Comparison of ENCODE assay signal across 13 cellular contexts in genomic region chr21:39628380-39628779, GRCh38. TPM values are rescaled to one million over a fixed set of nuclear protein-coding genes. Genes with fewer than 3 reads are reported as not detected.
DNase-seq lines count a peak whose midpoint lies in the region; FAIRE-seq and TF ChIP-seq lines count a peak whose summit lies in the region.
"Had no signal": no experiment of that assay in that cellular context is flagged by ENCODE, and none has a peak within 500 bp of the region (broad histone marks: within the 10 kb centered on the region; RNA-seq: fewer than 3 reads in every experiment).

No MANE protein-coding gene starts in this region.

- no peaks in the 10 kb centered on the region for H3K9me3 ChIP-seq in small intestine (ENCODE audit: control insufficient read depth, low read depth)

- H3K4me3 ChIP-seq in small intestine (ENCODE audit: low read depth in 1 of 2, low read length in 2 of 2), result no peak overlapping the region

- intact Hi-C loops in Calu3 (cut with micrococcal nuclease; ENCODE audit: unreplicated experiment) (no loop called here), posterior vena cava (cut with DNase I) (no loop called here)

- no peak overlapping the region for H3K4me3 Mint-ChIP-seq in Calu3 (ENCODE audit: low read depth, unreplicated experiment)
- H3K4me3 Mint-ChIP-seq: CD14-positive monocyte; CD8-positive, alpha-beta T cell had no signal

- CTCF ChIA-PET in Calu3 (lab: Charles Lee), result no interaction called here

- TF ChIP-seq CTCF in Calu3 (IDR thresholded peaks at IDR 0.05; ENCODE audit: unreplicated experiment), result no peak

- BruUV-seq in Calu3 (replicated peaks; lab: Mats Ljungman, UMichigan), result no TSS peak

- peaks cover 0 to 3% of the 10 kb centered on the region in 2 donors for H3K4me1 ChIP-seq in small intestine (ENCODE audit: control insufficient read depth in 2 of 2, insufficient read depth in 1 of 2, low read depth in 1 of 2, low read length in 1 of 2)

- H3K27ac ChIP-seq in small intestine (ENCODE audit: low read depth in 1 of 2, low read length in 1 of 2), result no peak overlapping the region
- H3K27ac ChIP-seq: 22Rv1 had no signal

- peaks cover 72% of the 10 kb centered on the region for H3K4me1 Mint-ChIP-seq in Calu3 (ENCODE audit: low read depth, unreplicated experiment)
- H3K4me1 Mint-ChIP-seq: CD14-positive monocyte had no signal

- peaks cover 6% of the 10 kb centered on the region for H3K9me3 Mint-ChIP-seq in Calu3 (ENCODE audit: low read depth, unreplicated experiment)

- no peaks in the 10 kb centered on the region for H3K36me3 ChIP-seq in small intestine (ENCODE audit: control insufficient read depth in 2 of 2, insufficient read depth in 2 of 2, low read length in 2 of 2)

- H3K27me3 Mint-ChIP-seq in Calu3 (ENCODE audit: unreplicated experiment), result no peaks in the 10 kb centered on the region

- H3K27me3 ChIP-seq in small intestine (ENCODE audit: control insufficient read depth in 2 of 2, insufficient read depth in 2 of 2, low read length in 2 of 2), result peaks cover 0 to 5% of the 10 kb centered on the region in 2 donors

- peak overlapping the region; percentile 75 for H3K27ac Mint-ChIP-seq in Calu3 (ENCODE audit: unreplicated experiment)
- H3K27ac Mint-ChIP-seq: CD14-positive monocyte; CD8-positive, alpha-beta T cell had no signal

- WGBS in small intestine, 3 donors, result 38 to 72% (median 64%) methylated on average over 8 of the region's 8 CpGs

- DNase-seq in Calu3, result no peak
- peak; percentile 34 for DNase-seq in RPMI7951 (ENCODE audit: low read depth)
- peak; percentile 3 for DNase-seq in ecto neural progenitor cell (ENCODE audit: low spot score)
- DNase-seq in small intestine, result peak; percentile 68
- DNase-seq in posterior vena cava (ENCODE audit: low spot score), result no peak
- no peak for DNase-seq in NCI-H2081 (lab: John Stamatoyannopoulos, UW)
- no peak for DNase-seq in COLO668 (lab: John Stamatoyannopoulos, UW; ENCODE audit: unreplicated experiment)
- DNase-seq: Caco-2; CD8-positive, alpha-beta T cell; DMS53 had no signal

- peaks cover 13% of the 10 kb centered on the region for H3K36me3 Mint-ChIP-seq in Calu3 (ENCODE audit: insufficient read depth, unreplicated experiment)
- H3K36me3 Mint-ChIP-seq: CD14-positive monocyte; CD8-positive, alpha-beta T cell had no signal

- no peak for FAIRE-seq in small intestine (lab: Jason Lieb, UNC)
- FAIRE-seq: H54 had no signal

RNA-seq across cellular contexts. Expression of gene B3GALT5, which starts 15.6 kb away (rescaled TPM):
- total RNA-seq in Calu3 (2022) (40.8 and 48.2 TPM in 2 replicates), posterior vena cava (1 to 10 TPM in 1 of 2 donors, under 1 TPM in 1; 0.19 to 1.1 TPM)
- total RNA-seq in RPMI7951 (2014; rRNA removed; shearing (Covaris generic)), result 0.39 and 0.72 TPM in 2 replicates
- 10 to 100 TPM in 2 of 3 donors, 1 to 10 TPM in 1; 7.6 to 19.5 (median 11.6) TPM for polyA plus RNA-seq in small intestine
- total RNA-seq: CD8-positive, alpha-beta T cell had no signal
- polyA plus RNA-seq: CD14-positive monocyte had no signal

Comparison
In these comparisons a context has a peak if more than half of its experiments do, and no peak if none do; other contexts are left out.
1. DNase-seq: peak in RPMI7951 (single experiment), ecto neural progenitor cell (single experiment) and small intestine (single experiment); none in Calu3 (single experiment), posterior vena cava (single experiment), NCI-H2081 (0 of 2) and COLO668 (single experiment).
2. RNA of gene B3GALT5, which starts 15.6 kb away (total RNA-seq): 40.8 to 48.2 TPM in Calu3; 0.19 to 1.1 TPM in posterior vena cava and 0.39 to 0.72 TPM in RPMI7951; every median in the first group is over 10 times any median in the second.